Comparison of ENCODE assay signal across 8 cellular contexts in genomic region chr5:149551227-149552037, GRCh38. TPM values are rescaled to one million over a fixed set of nuclear protein-coding genes. Genes with fewer than 3 reads are reported as not detected.
DNase-seq lines count a peak whose midpoint lies in the region; ATAC-seq and TF ChIP-seq lines count a peak whose summit lies in the region.

CSNK1A1 (minus strand) TSS chr5:149551439; CDS start chr5:149550964, 475 bp downstream.

- H3K36me3 ChIP-seq in BJ (ENCODE audit: control insufficient read depth, insufficient read depth, low read length) = peaks cover 7% of the 10 kb centered on the region
- H3K36me3 ChIP-seq in kidney epithelial cell (ENCODE audit: control insufficient read depth, insufficient read depth, low read length) = no peaks in the 10 kb centered on the region

- DNase-seq in BJ (ENCODE audit: low read depth) (peak; percentile 90), GM19238 (ENCODE audit: insufficient read length, low spot score) (peak; percentile 96), NCI-H510A treated with DMSO at 0.1 percent for 48 hours (lab: John Stamatoyannopoulos, UW) (peak; percentile 97), chondrocyte (ENCODE audit: low spot score) (peak; percentile 100), kidney epithelial cell (ENCODE audit: low read depth) (peak; percentile 91)
- DNase-seq in activated CD4-positive, alpha-beta T cell treated with anti-CD3 and anti-CD28 coated beads for 24 hours (ENCODE audit: low read depth in 2 of 2) = peak; percentile 98 to 99
- peak; percentile 99 for DNase-seq in stimulated activated CD4-positive, alpha-beta T cell treated with anti-CD3 and anti-CD28 coated beads, Interleukin-15, amount 100 ng/mL, for 48 hours (ENCODE audit: low read depth in 2 of 2)

- no peaks in the 10 kb centered on the region for H3K27me3 Mint-ChIP-seq in chondrocyte (ENCODE audit: low read depth)

- peak within 1 kb of the TSS; percentile 99 for H3K27ac Mint-ChIP-seq in chondrocyte (ENCODE audit: unreplicated experiment)

- POLR2A ChIA-PET in BJ (lab: Charles Lee) = interaction anchor here (0.9 kb wide), 1 partner anchor 106 kb away, joined by 3 read pairs; no protein-coding TSS in a partner anchor

- H3K4me3 Mint-ChIP-seq in chondrocyte (ENCODE audit: unreplicated experiment) = peak within 1 kb of the TSS; percentile 97

- TF ChIP-seq CTCF in BJ (IDR thresholded peaks at IDR 0.05; ENCODE audit: insufficient read depth, low read depth, low read length) (peak; percentile 80), chondrocyte (IDR thresholded peaks at IDR 0.05) (peak; percentile 86), kidney epithelial cell (IDR thresholded peaks at IDR 0.05; ENCODE audit: insufficient read depth, low read length, poor library complexity, severe bottlenecking) (peak; percentile 81)

- ATAC-seq in HG03442 (IDR thresholded peaks at IDR 0.05; ENCODE audit: unreplicated experiment) = peak; percentile 86

- H3K27me3 ChIP-seq in BJ (ENCODE audit: control insufficient read depth, insufficient read depth, low read length) = no peaks in the 10 kb centered on the region
- no peaks in the 10 kb centered on the region for H3K27me3 ChIP-seq in kidney epithelial cell (ENCODE audit: control insufficient read depth, insufficient read depth, low read length)

- CTCF ChIA-PET in BJ (lab: Yijun Ruan, JAX) = interaction anchor here (0.9 to 5.9 kb wide), 14 partner anchors 9 to 182 kb away, joined by 3 to 107 read pairs (median 4); no protein-coding TSS in a partner anchor

- no peaks in the 10 kb centered on the region for H3K9me3 Mint-ChIP-seq in chondrocyte (ENCODE audit: low read depth)

- H3K4me3 ChIP-seq in BJ (ENCODE audit: low read depth, low read length) (peak within 1 kb of the TSS; percentile 75), kidney epithelial cell (ENCODE audit: low read depth, low read length) (peak within 1 kb of the TSS; percentile 93)

- H3K36me3 Mint-ChIP-seq in chondrocyte (ENCODE audit: low read depth) = peaks cover 18% of the 10 kb centered on the region

- peaks cover 33% of the 10 kb centered on the region for H3K4me1 Mint-ChIP-seq in chondrocyte (ENCODE audit: low read depth)

RNA-seq across cellular contexts. Expression of gene CSNK1A1, which starts in this region (rescaled TPM):
- polyA plus RNA-seq in BJ (2011; rRNA removed) = 171 and 268 TPM in 2 replicates
- polyA minus RNA-seq in BJ (2011; rRNA and poly(A)+ RNA removed) = 291 and 366 TPM in 2 replicates
- total RNA-seq in chondrocyte (214 to 227 TPM (median 224 TPM) in 3 replicates), kidney epithelial cell (250 and 270 TPM in 2 replicates)

Comparison
In these comparisons a context has a peak if more than half of its experiments do, and no peak if none do; other contexts are left out.
1. Peak in every context shown above with its lines: DNase-seq, ATAC-seq and H3K4me3 ChIP-seq.